Comparison of ENCODE assay signal across 27 cellular contexts in genomic region chr16:26058326-26058725, GRCh38.
"Had no signal": no experiment of that assay in that cellular context is flagged by ENCODE, and none has a peak within 500 bp of the region (broad histone marks: within the 10 kb centered on the region; RNA-seq: fewer than 3 reads in every experiment).

No MANE protein-coding gene starts in this region.

- H3K4me1 Mint-ChIP-seq: activated naive CD8-positive, alpha-beta T cell treated with anti-CD3 and anti-CD28 coated beads, Interleukin-2, amount 10 ng/mL, durations not matched to agents 7 days and 5 days; central memory CD8-positive, alpha-beta T cell had no signal

- H3K4me3 Mint-ChIP-seq: activated CD8-positive, alpha-beta T cell treated with anti-CD3 and anti-CD28 coated beads, Interleukin-2, amount 10 ng/mL, durations not matched to agents 7 days and 5 days; activated naive CD8-positive, alpha-beta T cell treated with anti-CD3 and anti-CD28 coated beads, Interleukin-2, amount 10 ng/mL, durations not matched to agents 7 days and 5 days; central memory CD8-positive, alpha-beta T cell had no signal

- H3K27ac Mint-ChIP-seq: activated CD8-positive, alpha-beta T cell treated with anti-CD3 and anti-CD28 coated beads, Interleukin-2, amount 10 ng/mL, durations not matched to agents 7 days and 5 days; activated naive CD8-positive, alpha-beta T cell treated with anti-CD3 and anti-CD28 coated beads, Interleukin-2, amount 10 ng/mL, durations not matched to agents 7 days and 5 days had no signal

- H3K27ac ChIP-seq: adrenal gland, SK-N-MC had no signal

- DNase-seq: activated CD4-positive, alpha-beta T cell treated with anti-CD3 and anti-CD28 coated beads for 48 hours; activated CD4-positive, alpha-beta T cell treated with anti-CD3 and anti-CD28 coated beads, Interleukin-2, amount 50 U/mL, for 4 hours; activated CD4-positive, CD25-positive, alpha-beta regulatory T cell treated with anti-CD3 and anti-CD28 coated beads, Interleukin-2, amount 50 U/mL, for 72 hours; activated CD8-positive, alpha-beta memory T cell treated with anti-CD3 and anti-CD28 coated beads, Interleukin-2, amount 50 U/mL, for 48 hours; activated CD8-positive, alpha-beta T cell treated with anti-CD3 and anti-CD28 coated beads, Interleukin-2, amount 10 ng/mL, durations not matched to agents 7 days and 5 days; activated naive CD4-positive, alpha-beta T cell treated with anti-CD3 and anti-CD28 coated beads, Interleukin-2, amount 50 U/mL, for 16 hours; activated naive CD8-positive, alpha-beta T cell treated with anti-CD3 and anti-CD28 coated beads, Interleukin-2, amount 10 ng/mL, durations not matched to agents 7 days and 5 days; activated T-cell treated with anti-CD3 and anti-CD28 coated beads, Interleukin-2, amount 50 U/mL, for 1 hour; adrenal gland; aorta; KG1; NCI-H1048; NCI-H1417 treated with DMSO at 0.1 percent for 48 hours; NCI-H1694; NCI-H2029; NCI-H2107; NCI-H2171 treated with DMSO at 0.1 percent for 48 hours; NCI-H226; NCI-H69; NK-92 treated with Interleukin-12 subunit alpha and Interleukin-12 subunit beta, amount 100 ng/mL, for 24 hours; OCI-M1; RPMI8226; T-helper 1 cell had no signal

- H3K4me1 ChIP-seq: adrenal gland had no signal

- H3K27me3 Mint-ChIP-seq: activated naive CD8-positive, alpha-beta T cell treated with anti-CD3 and anti-CD28 coated beads, Interleukin-2, amount 10 ng/mL, durations not matched to agents 7 days and 5 days had no signal

- H3K4me3 ChIP-seq: adrenal gland, SK-N-MC had no signal

- H3K9me3 Mint-ChIP-seq: activated naive CD8-positive, alpha-beta T cell treated with anti-CD3 and anti-CD28 coated beads, Interleukin-2, amount 10 ng/mL, durations not matched to agents 7 days and 5 days had no signal

- ATAC-seq: activated CD8-positive, alpha-beta T cell treated with anti-CD3 and anti-CD28 coated beads, Interleukin-2, amount 10 ng/mL, durations not matched to agents 7 days and 5 days; Panc1; Right ventricle myocardium inferior had no signal

- H3K36me3 ChIP-seq: adrenal gland had no signal

- H3K36me3 Mint-ChIP-seq: activated naive CD8-positive, alpha-beta T cell treated with anti-CD3 and anti-CD28 coated beads, Interleukin-2, amount 10 ng/mL, durations not matched to agents 7 days and 5 days had no signal

- H3K9me3 ChIP-seq: adrenal gland had no signal
